Comparison of ENCODE assay signal across 8 cellular contexts in the genomic region with DNA sequence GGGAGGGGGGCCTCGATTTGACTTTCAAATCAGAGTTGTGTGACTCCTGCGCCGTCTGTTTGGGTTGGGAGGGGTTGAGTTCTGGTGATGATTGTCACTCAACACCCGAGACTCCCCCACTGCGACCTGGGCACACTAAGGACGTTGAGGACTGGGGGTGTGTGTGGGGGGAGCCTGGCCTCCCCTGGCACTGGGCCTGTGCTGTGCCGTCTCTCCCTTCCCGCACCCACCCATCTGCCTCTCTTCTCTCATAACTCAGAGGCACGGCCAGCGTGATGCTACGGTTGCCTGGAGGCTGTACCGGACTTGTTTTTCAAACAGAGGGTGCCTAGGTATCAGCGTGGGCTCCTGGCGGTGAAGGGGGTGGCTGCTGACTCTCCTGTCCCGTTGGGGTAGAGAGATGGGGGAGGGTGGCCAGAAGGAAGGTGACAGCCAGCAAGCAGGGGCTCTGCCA. TPM values are rescaled to one million over a fixed set of nuclear protein-coding genes. Genes with fewer than 3 reads are reported as not detected.
DNase-seq lines count a peak whose midpoint lies in the region; ATAC-seq, FAIRE-seq and TF ChIP-seq lines count a peak whose summit lies in the region.

No MANE protein-coding gene starts in this region.

- TF ChIP-seq EP300 in K562 (IDR thresholded peaks at IDR 0.05; ENCODE audit: low read length) = no peak

- H3K79me2 ChIP-seq in K562 (ENCODE audit: control insufficient read depth, insufficient read depth, low read length) = peaks cover 51% of the 10 kb centered on the region

- peaks cover 3% of the 10 kb centered on the region for H3K9me1 ChIP-seq in K562 (ENCODE audit: control insufficient read depth, insufficient read depth, low read length)

- H2AFZ ChIP-seq in K562 (ENCODE audit: low read depth, low read length) = no peak overlapping the region

- in situ Hi-C loops in K562 (cut with MboI) = no loop called here

- H3K4me3 Mint-ChIP-seq in activated naive CD4-positive, alpha-beta T cell treated with anti-CD3 and anti-CD28 coated beads, Interleukin-2, amount 50 U/mL, for 24 hours = peak overlapping the region; percentile 85
- peak overlapping the region; percentile 74 for H3K4me3 Mint-ChIP-seq in memory B cell

- H3K9ac ChIP-seq in K562 (ENCODE audit: insufficient read depth in 1 of 2, low read depth in 2 of 2, low read length in 2 of 2) = peak overlapping the region; percentile 82 to 96; a peak in 3 of 4 replicates

- ATAC-seq in K562 (no peak), memory B cell (ENCODE audit: low read depth) (no peak), upper lobe of right lung (no peak), GM21390 (IDR thresholded peaks at IDR 0.05; ENCODE audit: unreplicated experiment) (no peak), GM19023 (IDR thresholded peaks at IDR 0.05; ENCODE audit: unreplicated experiment) (no peak)

- TF ChIP-seq RAD21 in K562 (CRISPR knock-in tag; conservative IDR thresholded peaks at IDR 0.05 in 1 of 2, IDR thresholded peaks at IDR 0.05 in 1 of 2) = no peak

- peak overlapping the region; percentile 80; the same call in 1 of the 2 replicates for H3K4me2 ChIP-seq in K562 (ENCODE audit: insufficient read depth, low read length)

- intact Hi-C loops in K562 (cut with micrococcal nuclease) = no loop called here
- intact Hi-C loops in upper lobe of right lung (cut with DNase I) = loop anchor here (10.0 kb wide), 1 partner anchor 59 kb away; the partner anchor contains the start of gene PFKFB3

- POLR2A ChIA-PET in K562 (lab: Yijun Ruan, JAX) = interaction anchor here (6.2 kb wide), 1 partner anchor 17 kb away, joined by 38 read pairs; no protein-coding TSS in a partner anchor

- no peak for FAIRE-seq in K562 (lab: Jason Lieb, UNC)

- H3K27me3 ChIP-seq in K562 (ENCODE audit: control insufficient read depth in 2 of 2, insufficient read depth in 2 of 2, low read length in 2 of 2) = peaks cover 5 to 9% of the 10 kb centered on the region in 2 experiments; a peak in 2 of 5 replicates
- H3K27me3 ChIP-seq in upper lobe of right lung = no peaks in the 10 kb centered on the region

- peaks cover 14% of the 10 kb centered on the region for H4K20me1 ChIP-seq in K562 (replicated peaks; ENCODE audit: control insufficient read depth, insufficient read depth, low read length)

- no peaks in the 10 kb centered on the region for H3K27me3 Mint-ChIP-seq in activated naive CD4-positive, alpha-beta T cell treated with anti-CD3 and anti-CD28 coated beads, Interleukin-2, amount 50 U/mL, for 24 hours
- no peaks in the 10 kb centered on the region for H3K27me3 Mint-ChIP-seq in memory B cell

- peak overlapping the region; percentile 72 for H3K4me3 ChIP-seq in K562
- peak overlapping the region; percentile 79 for H3K4me3 ChIP-seq in upper lobe of right lung

- no peak for TF ChIP-seq CTCF in K562 (IDR thresholded peaks at IDR 0.05 in 2 of 3, conservative IDR thresholded peaks at IDR 0.05 in 1 of 3; ENCODE audit: insufficient read depth in 2 of 3, low read depth in 1 of 3, low read length in 3 of 3)
- TF ChIP-seq CTCF in upper lobe of right lung (IDR thresholded peaks at IDR 0.05) = no peak

- WGBS in K562 (ENCODE audit: insufficient coverage, low coverage, missing lambda C conversion rate) = 56% methylated on average over 13 of the region's 15 CpGs

- peak overlapping the region; percentile 17 for H3K27ac Mint-ChIP-seq in activated naive CD4-positive, alpha-beta T cell treated with anti-CD3 and anti-CD28 coated beads, Interleukin-2, amount 50 U/mL, for 24 hours
- H3K27ac Mint-ChIP-seq in memory B cell = no peak overlapping the region

- H3K4me1 ChIP-seq in K562 (replicated peaks in 1 of 2; ENCODE audit: control insufficient read depth in 2 of 2, insufficient read depth in 2 of 2, low read length in 2 of 2) = peaks cover 31 to 54% of the 10 kb centered on the region in 2 experiments
- H3K4me1 ChIP-seq in upper lobe of right lung = peaks cover 13% of the 10 kb centered on the region

- no peak for TF ChIP-seq POLR2A in K562 (conservative IDR thresholded peaks at IDR 0.05)

- H3K9me3 ChIP-seq in K562 (replicated peaks; ENCODE audit: control insufficient read depth, insufficient read depth, low read depth, low read length) (no peaks in the 10 kb centered on the region), upper lobe of right lung (no peaks in the 10 kb centered on the region)

- H3K9me3 Mint-ChIP-seq in activated naive CD4-positive, alpha-beta T cell treated with anti-CD3 and anti-CD28 coated beads, Interleukin-2, amount 50 U/mL, for 24 hours = no peaks in the 10 kb centered on the region
- no peaks in the 10 kb centered on the region for H3K9me3 Mint-ChIP-seq in memory B cell

- H3K27ac ChIP-seq in K562 (ENCODE audit: extremely low read depth, low read depth, low read length) (no peak overlapping the region), upper lobe of right lung (peak overlapping the region; percentile 84)

- CTCF ChIA-PET in K562 (lab: Yijun Ruan, JAX; ENCODE audit: low intra/inter-chr PET ratio) = no interaction called here

- H3K36me3 ChIP-seq in K562 (ENCODE audit: control insufficient read depth, insufficient read depth, low read length) (peaks cover 9% of the 10 kb centered on the region; the same call in 1 of the 3 replicates), upper lobe of right lung (no peaks in the 10 kb centered on the region)

- no peaks in the 10 kb centered on the region for H3K36me3 Mint-ChIP-seq in activated naive CD4-positive, alpha-beta T cell treated with anti-CD3 and anti-CD28 coated beads, Interleukin-2, amount 50 U/mL, for 24 hours
- H3K36me3 Mint-ChIP-seq in memory B cell = no peaks in the 10 kb centered on the region

- DNase-seq in activated naive CD4-positive, alpha-beta T cell treated with Interleukin-2 at 50 U/mL for 16 hours = no peak
- DNase-seq in K562 (ENCODE audit: extremely low read depth in 1 of 4, low spot score in 3 of 4) (no peak), memory B cell (ENCODE audit: low spot score in 2 of 2) (no peak), upper lobe of right lung (no peak), NCI-H774 (lab: John Stamatoyannopoulos, UW) (no peak)

- BruUV-seq in K562 (replicated peaks; lab: Mats Ljungman, UMichigan) = no TSS peak

- H3K4me1 Mint-ChIP-seq in activated naive CD4-positive, alpha-beta T cell treated with anti-CD3 and anti-CD28 coated beads, Interleukin-2, amount 50 U/mL, for 24 hours = peaks cover 70% of the 10 kb centered on the region
- H3K4me1 Mint-ChIP-seq in memory B cell = peaks cover 52% of the 10 kb centered on the region

RNA-seq across cellular contexts. Expression of gene PFKFB3, which starts 56.7 kb away (rescaled TPM):
- 25.5 and 39.0 TPM in 2 replicates for total RNA-seq in K562 (2011; cell fraction: chromatin; rRNA removed; ENCODE audit: low replicate concordance)
- total RNA-seq in K562 (2011; cell fraction: nucleolus; rRNA removed) = 19.2 and 20.8 TPM in 2 replicates
- total RNA-seq in K562 (2011; cell fraction: nucleoplasm; rRNA removed) = 15.2 and 16.8 TPM in 2 replicates
- total RNA-seq in K562 (2014; rRNA removed) (7.1 and 8.7 TPM in 2 replicates), K562 (2014; rRNA removed; fragmentation: Illumina TruSeq; extraction: Trizol) (7.3 and 8.5 TPM in 2 replicates), K562 (2015; rRNA removed; fragmentation: Illumina TruSeq; extraction: Trizol) (7.8 and 8.5 TPM in 2 replicates), K562 (2021) (21.1 and 21.6 TPM in 2 replicates), upper lobe of right lung (77.2 TPM)
- polyA plus RNA-seq in K562 (2011; rRNA removed) (7.8 and 11.2 TPM in 2 replicates), K562 (2014; fragmentation: Illumina TruSeq; extraction: Trizol) (15.0 TPM in 2 replicates), K562 (2014; fragmentation: Nextera tagmentation; extraction: Ambion mirVana) (under 1 TPM; 0.46 to 0.73 TPM), K562 (2014; rRNA removed) (8.4 and 10.4 TPM in 2 replicates)
- polyA plus RNA-seq in K562 (2011; cell fraction: cytosol; rRNA removed) = 8.6 and 13.1 TPM in 2 replicates
- 17.4 and 21.2 TPM in 2 replicates for polyA plus RNA-seq in K562 (2011; cell fraction: nucleus; rRNA removed)
- polyA plus RNA-seq in K562 (2012) = 9.6 and 10.0 TPM in 2 replicates
- polyA minus RNA-seq in K562 (2011; rRNA and poly(A)+ RNA removed) = 9.6 and 9.7 TPM in 2 replicates
- polyA minus RNA-seq in K562 (2011; cell fraction: cytosol; rRNA and poly(A)+ RNA removed) = 5.0 TPM in 2 replicates
- 7.9 and 14.4 TPM in 2 replicates for polyA minus RNA-seq in K562 (2011; cell fraction: nucleus; rRNA and poly(A)+ RNA removed)

RNA-seq across cellular contexts. Expression of gene RBM17, which starts 57.2 kb away (rescaled TPM):
- total RNA-seq in K562 (2011; cell fraction: chromatin; rRNA removed; ENCODE audit: low replicate concordance) = 96.3 and 236 TPM in 2 replicates
- total RNA-seq in K562 (2011; cell fraction: nucleolus; rRNA removed) = 32.2 and 43.0 TPM in 2 replicates
- total RNA-seq in K562 (2011; cell fraction: nucleoplasm; rRNA removed) = 66.7 and 73.8 TPM in 2 replicates
- total RNA-seq in K562 (2014; rRNA removed) (82.8 and 86.5 TPM in 2 replicates), K562 (2014; rRNA removed; fragmentation: Illumina TruSeq; extraction: Trizol) (124 and 148 TPM in 2 replicates), K562 (2015; rRNA removed; fragmentation: Illumina TruSeq; extraction: Trizol) (123 and 125 TPM in 2 replicates), K562 (2021) (144 and 145 TPM in 2 replicates), upper lobe of right lung (92.5 TPM)
- polyA plus RNA-seq in K562 (2011; rRNA removed) (51.7 and 53.2 TPM in 2 replicates), K562 (2014; fragmentation: Illumina TruSeq; extraction: Trizol) (194 and 217 TPM in 2 replicates), K562 (2014; fragmentation: Nextera tagmentation; extraction: Ambion mirVana) (10 to 100 TPM; 23.6 to 25.8 TPM), K562 (2014; rRNA removed) (139 and 141 TPM in 2 replicates)
- 15.8 and 25.6 TPM in 2 replicates for polyA plus RNA-seq in K562 (2011; cell fraction: cytosol; rRNA removed)
- polyA plus RNA-seq in K562 (2011; cell fraction: nucleus; rRNA removed) = 113 and 117 TPM in 2 replicates
- 102 and 131 TPM in 2 replicates for polyA plus RNA-seq in K562 (2012)
- polyA minus RNA-seq in K562 (2011; rRNA and poly(A)+ RNA removed) = 33.3 and 36.7 TPM in 2 replicates
- 27.6 and 31.4 TPM in 2 replicates for polyA minus RNA-seq in K562 (2011; cell fraction: cytosol; rRNA and poly(A)+ RNA removed)
- polyA minus RNA-seq in K562 (2011; cell fraction: nucleus; rRNA and poly(A)+ RNA removed) = 27.5 and 50.4 TPM in 2 replicates
